ENCODE assay signal across 9 cellular contexts in the genomic region with DNA sequence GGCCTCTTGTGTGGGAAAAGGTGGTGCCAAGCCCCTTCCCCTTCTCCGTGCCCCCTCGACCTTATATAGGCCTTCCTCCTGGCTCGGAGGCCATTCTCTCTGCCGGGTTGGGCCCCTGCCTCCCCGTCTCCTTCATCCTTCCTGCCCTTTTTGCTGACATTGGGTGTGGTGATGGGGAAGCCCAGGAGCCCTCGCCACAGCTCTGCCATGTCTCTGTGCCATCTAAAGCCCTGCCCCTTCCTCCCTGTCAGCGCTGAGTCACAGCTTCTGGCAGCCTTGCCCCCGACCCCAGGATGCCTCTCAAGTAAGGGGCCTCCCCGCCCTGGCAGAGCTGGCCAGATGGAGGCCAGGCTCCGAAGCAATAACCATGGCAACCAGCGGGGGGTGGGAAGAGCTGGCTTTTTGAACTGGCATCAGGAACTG. TPM values are rescaled to one million over a fixed set of nuclear protein-coding genes. Genes with fewer than 3 reads are reported as not detected.
DNase-seq lines count a peak whose midpoint lies in the region; ATAC-seq and TF ChIP-seq lines count a peak whose summit lies in the region.
"Had no signal": no experiment of that assay in that cellular context is flagged by ENCODE, and none has a peak within 500 bp of the region (broad histone marks: within the 10 kb centered on the region; RNA-seq: fewer than 3 reads in every experiment).

No MANE protein-coding gene starts in this region.

- H3K27me3 Mint-ChIP-seq in activated CD8-positive, alpha-beta T cell treated with anti-CD3 and anti-CD28 coated beads for 36 hours: no peaks in the 10 kb centered on the region
- no peaks in the 10 kb centered on the region for H3K27me3 Mint-ChIP-seq in naive thymus-derived CD4-positive, alpha-beta T cell

- H3K27ac ChIP-seq in naive thymus-derived CD4-positive, alpha-beta T cell (ENCODE audit: low read depth, low read length): peak overlapping the region; percentile 73

- CTCF ChIA-PET in activated CD8-positive, alpha-beta T cell treated with anti-CD3 and anti-CD28 coated beads for 36 hours (lab: Charles Lee): interaction anchor here (1.0 to 3.0 kb wide), 9 partner anchors 9 to 144 kb away, joined by 3 to 24 read pairs (median 4); partner anchors contain the start of gene CDKN2AIPNL
- CTCF ChIA-PET in naive thymus-derived CD4-positive, alpha-beta T cell (lab: Charles Lee): interaction anchor here (0.6 to 1.2 kb wide), 2 partner anchors 29 to 31 kb away, joined by 4 to 5 read pairs; no protein-coding TSS in a partner anchor

- H3K4me3 ChIP-seq in AG09309 (ENCODE audit: control insufficient read depth, low read depth, low read length): no peak overlapping the region
- no peak overlapping the region for H3K4me3 ChIP-seq in naive thymus-derived CD4-positive, alpha-beta T cell (ENCODE audit: low read length)
- H3K4me3 ChIP-seq: right lobe of liver had no signal

- ATAC-seq in activated CD8-positive, alpha-beta T cell treated with anti-CD3 and anti-CD28 coated beads for 36 hours: peak; percentile 97
- peak; percentile 94 for ATAC-seq in naive thymus-derived CD4-positive, alpha-beta T cell
- ATAC-seq in stimulated activated naive CD8-positive, alpha-beta T cell treated with anti-CD3 and anti-CD28 coated beads, Interleukin-15, Interleukin-2, amounts not matched to agents 100 U/mL and 50 U/mL, for 24 hours: peak; percentile 98
- no peak for ATAC-seq in GM19035 (IDR thresholded peaks at IDR 0.05; ENCODE audit: unreplicated experiment)

- H3K27ac Mint-ChIP-seq in activated CD8-positive, alpha-beta T cell treated with anti-CD3 and anti-CD28 coated beads for 36 hours: peak overlapping the region; percentile 99
- peak overlapping the region; percentile 76 to 95 (median 89) for H3K27ac Mint-ChIP-seq in naive thymus-derived CD4-positive, alpha-beta T cell

- H3K4me3 Mint-ChIP-seq in activated CD8-positive, alpha-beta T cell treated with anti-CD3 and anti-CD28 coated beads for 36 hours: peak overlapping the region; percentile 75
- H3K4me3 Mint-ChIP-seq in naive thymus-derived CD4-positive, alpha-beta T cell: peak overlapping the region; percentile 25 to 73 (median 56)

- peak; percentile 18 for TF ChIP-seq POLR2A in GM19099 (IDR thresholded peaks at IDR 0.05; ENCODE audit: extremely low read depth, insufficient read length, low read depth)

- peaks cover 21 to 32% of the 10 kb centered on the region in 2 donors for H3K4me1 ChIP-seq in naive thymus-derived CD4-positive, alpha-beta T cell (ENCODE audit: control insufficient read depth in 2 of 2, insufficient read depth in 2 of 2, low read length in 2 of 2)

- peaks cover 46% of the 10 kb centered on the region for H3K4me1 Mint-ChIP-seq in activated CD8-positive, alpha-beta T cell treated with anti-CD3 and anti-CD28 coated beads for 36 hours (ENCODE audit: low read depth)
- peaks cover 25 to 57% (median 38%) of the 10 kb centered on the region in 7 donors for H3K4me1 Mint-ChIP-seq in naive thymus-derived CD4-positive, alpha-beta T cell

- POLR2A ChIA-PET in activated CD8-positive, alpha-beta T cell treated with anti-CD3 and anti-CD28 coated beads for 36 hours (lab: Charles Lee): interaction anchor here (0.8 to 2.8 kb wide), 9 partner anchors 9 to 185 kb away, joined by 3 to 16 read pairs (median 3); partner anchors contain the start of gene JADE2
- POLR2A ChIA-PET in naive thymus-derived CD4-positive, alpha-beta T cell (lab: Charles Lee): interaction anchor here (1.1 to 3.1 kb wide), 4 partner anchors 29 to 90 kb away, joined by 3 to 19 read pairs (median 7); partner anchors contain the start of gene JADE2

- H3K36me3 ChIP-seq in naive thymus-derived CD4-positive, alpha-beta T cell (ENCODE audit: control insufficient read depth in 2 of 3, insufficient read depth in 3 of 3, low read length in 3 of 3): peaks cover 14 to 80% (median 24%) of the 10 kb centered on the region in 3 experiments

- H3K9me3 Mint-ChIP-seq in activated CD8-positive, alpha-beta T cell treated with anti-CD3 and anti-CD28 coated beads for 36 hours: no peaks in the 10 kb centered on the region
- H3K9me3 Mint-ChIP-seq in naive thymus-derived CD4-positive, alpha-beta T cell: peaks cover 0 to 2% (median 0%) of the 10 kb centered on the region in 11 donors

- H3K36me3 Mint-ChIP-seq in activated CD8-positive, alpha-beta T cell treated with anti-CD3 and anti-CD28 coated beads for 36 hours (ENCODE audit: low read depth): peaks cover 43% of the 10 kb centered on the region
- H3K36me3 Mint-ChIP-seq in naive thymus-derived CD4-positive, alpha-beta T cell: peaks cover 3 to 36% (median 19%) of the 10 kb centered on the region in 5 donors

- TF ChIP-seq CTCF in AG09309 (IDR thresholded peaks at IDR 0.05; ENCODE audit: control insufficient read depth, insufficient read depth, low read depth, low read length, missing control alignments): no peak
- no peak for TF ChIP-seq CTCF in activated CD8-positive, alpha-beta T cell treated with anti-CD3 and anti-CD28 coated beads for 36 hours (IDR thresholded peaks at IDR 0.05)

- peak; percentile 17 for DNase-seq in AG09309 (ENCODE audit: low read depth)
- peak; percentile 81 for DNase-seq in NCI-H2227 (lab: John Stamatoyannopoulos, UW; ENCODE audit: unreplicated experiment)
- DNase-seq in activated CD8-positive, alpha-beta T cell treated with anti-CD3 and anti-CD28 coated beads for 36 hours: peak; percentile 98
- DNase-seq in effector CD8-positive, alpha-beta T cell (lab: John Stamatoyannopoulos, UW): peak; percentile 74
- DNase-seq in naive thymus-derived CD4-positive, alpha-beta T cell: peak; percentile 43 to 88 (median 59)
- DNase-seq in stimulated activated naive CD8-positive, alpha-beta T cell treated with anti-CD3 and anti-CD28 coated beads, Interleukin-15, Interleukin-2, amounts not matched to agents 100 U/mL and 50 U/mL, for 24 hours: peak; percentile 94
- DNase-seq: right lobe of liver had no signal

- intact Hi-C loops in activated CD8-positive, alpha-beta T cell treated with anti-CD3 and anti-CD28 coated beads for 36 hours (cut with micrococcal nuclease): no loop called here
- intact Hi-C loops in naive thymus-derived CD4-positive, alpha-beta T cell (cut with micrococcal nuclease): loop anchor here in 1 of 2 donors (1.0 kb wide), 3 partner anchors 11 to 185 kb away; partner anchors contain the start of genes JADE2 and UBE2B

- no peaks in the 10 kb centered on the region for H3K27me3 ChIP-seq in naive thymus-derived CD4-positive, alpha-beta T cell (ENCODE audit: control insufficient read depth in 2 of 2, insufficient read depth in 2 of 2, low read length in 2 of 2)
- H3K27me3 ChIP-seq: right lobe of liver had no signal

- no peaks in the 10 kb centered on the region for H3K9me3 ChIP-seq in naive thymus-derived CD4-positive, alpha-beta T cell (ENCODE audit: control insufficient read depth in 2 of 3, low read length in 3 of 3)
- H3K9me3 ChIP-seq: right lobe of liver had no signal

RNA-seq across cellular contexts. Expression of gene JADE2, which starts 30.4 kb away (rescaled TPM):
- 10 to 100 TPM; 58.7 to 61.2 TPM for total RNA-seq in activated CD8-positive, alpha-beta T cell treated with anti-CD3 and anti-CD28 coated beads for 36 hours
- total RNA-seq in naive thymus-derived CD4-positive, alpha-beta T cell: 100 to 1,000 TPM in 4 of 5 experiments, 10 to 100 TPM in 1; 99.0 to 271 (median 153) TPM
- 10 to 100 TPM; 29.8 to 55.7 TPM for polyA plus RNA-seq in naive thymus-derived CD4-positive, alpha-beta T cell

Comparison
In these comparisons a context has a peak if more than half of its experiments do, and no peak if none do; other contexts are left out.
1. DNase-seq: peak in every context shown above with its lines; median percentile 98 in activated CD8-positive, alpha-beta T cell treated with anti-CD3 and anti-CD28 coated beads for 36 hours; 94 in stimulated activated naive CD8-positive, alpha-beta T cell treated with anti-CD3 and anti-CD28 coated beads, Interleukin-15, Interleukin-2, amounts not matched to agents 100 U/mL and 50 U/mL, for 24 hours; 81 in NCI-H2227; 74 in effector CD8-positive, alpha-beta T cell; 59 in naive thymus-derived CD4-positive, alpha-beta T cell; 17 in AG09309.